11 cellular contexts compared by ENCODE assay signal in genomic region chr15:52658955-52659354, GRCh38. TPM values are rescaled to one million over a fixed set of nuclear protein-coding genes. Genes with fewer than 3 reads are reported as not detected.
DNase-seq lines count a peak whose midpoint lies in the region; ATAC-seq, FAIRE-seq and TF ChIP-seq lines count a peak whose summit lies in the region.
"Had no signal": no experiment of that assay in that cellular context is flagged by ENCODE, and none has a peak within 500 bp of the region (broad histone marks: within the 10 kb centered on the region; RNA-seq: fewer than 3 reads in every experiment).

No MANE protein-coding gene starts in this region.

- no peak overlapping the region for H2AFZ ChIP-seq in neural progenitor cell (replicated peaks)

- H3K27me3 ChIP-seq in neural progenitor cell: no peaks in the 10 kb centered on the region

- H3K36me3 ChIP-seq in neural progenitor cell: no peaks in the 10 kb centered on the region

- H4K20me1 ChIP-seq in neural progenitor cell (ENCODE audit: low read depth): no peaks in the 10 kb centered on the region

- ATAC-seq in HG03439 (IDR thresholded peaks at IDR 0.05; ENCODE audit: unreplicated experiment): peak; percentile 86

- no peaks in the 10 kb centered on the region for H3K79me2 ChIP-seq in neural progenitor cell (ENCODE audit: low read depth)

- no peaks in the 10 kb centered on the region for H3F3A ChIP-seq in neural progenitor cell (ENCODE audit: low read depth)

- peaks cover 6% of the 10 kb centered on the region for H3K4me1 ChIP-seq in neural progenitor cell

- H3K4me1 Mint-ChIP-seq in activated naive CD8-positive, alpha-beta T cell treated with anti-CD3 and anti-CD28 coated beads for 36 hours: peaks cover 26% of the 10 kb centered on the region
- H3K4me1 Mint-ChIP-seq in neural progenitor cell: no peaks in the 10 kb centered on the region
- peaks cover 11% of the 10 kb centered on the region for H3K4me1 Mint-ChIP-seq in nephron progenitor cell

- no peaks in the 10 kb centered on the region for H3K27me3 Mint-ChIP-seq in activated naive CD8-positive, alpha-beta T cell treated with anti-CD3 and anti-CD28 coated beads for 36 hours
- peaks cover 2% of the 10 kb centered on the region for H3K27me3 Mint-ChIP-seq in neural progenitor cell (ENCODE audit: insufficient read depth, low read depth)
- no peaks in the 10 kb centered on the region for H3K27me3 Mint-ChIP-seq in nephron progenitor cell (ENCODE audit: low read depth, poor library complexity)

- FAIRE-seq in frontal cortex (lab: Jason Lieb, UNC): no peak

- peak; percentile 88 for DNase-seq in GM12865 (ENCODE audit: low read depth)
- peak; percentile 4 for DNase-seq in GM20000 (ENCODE audit: low spot score)
- DNase-seq in activated naive CD8-positive, alpha-beta T cell treated with anti-CD3 and anti-CD28 coated beads for 36 hours: peak; percentile 6
- no peak for DNase-seq in neural progenitor cell (ENCODE audit: low spot score)
- no peak for DNase-seq in nephron progenitor cell
- no peak for DNase-seq in frontal cortex (ENCODE audit: low spot score in 2 of 2)
- no peak for DNase-seq in GF-D8 (lab: John Stamatoyannopoulos, UW)
- DNase-seq: erythroblast, Kasumi-1 had no signal

- H3K27ac Mint-ChIP-seq in activated naive CD8-positive, alpha-beta T cell treated with anti-CD3 and anti-CD28 coated beads for 36 hours: no peak overlapping the region
- H3K27ac Mint-ChIP-seq in neural progenitor cell (no peak overlapping the region), nephron progenitor cell (no peak overlapping the region)
- H3K27ac Mint-ChIP-seq: T-helper 1 cell treated with Interleukin-12 subunit alpha and Interleukin-12 subunit beta and Interleukin-4 antibody, amounts not matched to agents 30 μg/mL and 1 μg/mL, for 36 hours had no signal

- H3K4me3 Mint-ChIP-seq in activated naive CD8-positive, alpha-beta T cell treated with anti-CD3 and anti-CD28 coated beads for 36 hours: no peak overlapping the region
- H3K4me3 Mint-ChIP-seq in neural progenitor cell (no peak overlapping the region), nephron progenitor cell (no peak overlapping the region)
- H3K4me3 Mint-ChIP-seq: T-helper 1 cell treated with Interleukin-12 subunit alpha and Interleukin-12 subunit beta and Interleukin-4 antibody, amounts not matched to agents 30 μg/mL and 1 μg/mL, for 36 hours had no signal

- no peaks in the 10 kb centered on the region for H3K9me3 Mint-ChIP-seq in activated naive CD8-positive, alpha-beta T cell treated with anti-CD3 and anti-CD28 coated beads for 36 hours
- H3K9me3 Mint-ChIP-seq in neural progenitor cell (no peaks in the 10 kb centered on the region), nephron progenitor cell (no peaks in the 10 kb centered on the region)
- H3K9me3 Mint-ChIP-seq: T-helper 1 cell treated with Interleukin-12 subunit alpha and Interleukin-12 subunit beta and Interleukin-4 antibody, amounts not matched to agents 30 μg/mL and 1 μg/mL, for 36 hours had no signal

- TF ChIP-seq CTCF in GM12865 (IDR thresholded peaks at IDR 0.05; ENCODE audit: insufficient read depth, low read depth, low read length, missing control alignments): no peak
- TF ChIP-seq CTCF in GM20000 (IDR thresholded peaks at IDR 0.05; ENCODE audit: extremely low read depth, missing control alignments): no peak
- no peak for TF ChIP-seq CTCF in neural progenitor cell (IDR thresholded peaks at IDR 0.05)
- TF ChIP-seq CTCF in nephron progenitor cell (IDR thresholded peaks at IDR 0.05): no peak

- no peak overlapping the region for H3K27ac ChIP-seq in neural progenitor cell

- H3K4me2 ChIP-seq in neural progenitor cell: no peak overlapping the region

- H3K9me3 ChIP-seq in neural progenitor cell (ENCODE audit: low read depth): no peaks in the 10 kb centered on the region

- no peak overlapping the region for H3K4me3 ChIP-seq in GM12865 (ENCODE audit: low read depth, low read length)
- H3K4me3 ChIP-seq in neural progenitor cell: no peak overlapping the region

- H3K36me3 Mint-ChIP-seq in activated naive CD8-positive, alpha-beta T cell treated with anti-CD3 and anti-CD28 coated beads for 36 hours: peaks cover 9% of the 10 kb centered on the region
- H3K36me3 Mint-ChIP-seq in neural progenitor cell (peaks cover 17% of the 10 kb centered on the region), nephron progenitor cell (ENCODE audit: low read depth) (peaks cover 39% of the 10 kb centered on the region)

- no peak overlapping the region for H3K9ac ChIP-seq in neural progenitor cell

RNA-seq across cellular contexts. Expression of gene ATOSA, which starts 20.2 kb away (rescaled TPM):
- total RNA-seq in activated naive CD8-positive, alpha-beta T cell treated with anti-CD3 and anti-CD28 coated beads for 36 hours: 1 to 10 TPM; 9.7 to 9.8 TPM
- total RNA-seq in neural progenitor cell (ENCODE audit: low replicate concordance) (17.8 and 26.8 TPM in 2 replicates), frontal cortex (42.0 TPM)

Comparison
In these comparisons a context has a peak if more than half of its experiments do, and no peak if none do; other contexts are left out.
1. DNase-seq: peak in GM12865 (single experiment), GM20000 (single experiment) and activated naive CD8-positive, alpha-beta T cell treated with anti-CD3 and anti-CD28 coated beads for 36 hours (single experiment); none in neural progenitor cell (single experiment), nephron progenitor cell (single experiment), frontal cortex (0 of 2) and GF-D8 (single experiment).